ENCODE assay signal across 8 cellular contexts in genomic region chr10:133394064-133394663, GRCh38. TPM values are rescaled to one million over a fixed set of nuclear protein-coding genes. Genes with fewer than 3 reads are reported as not detected.
DNase-seq lines count a peak whose midpoint lies in the region; ATAC-seq and TF ChIP-seq lines count a peak whose summit lies in the region.

Gene MTG1, plus strand, starts transcription at chr10:133394157. Its CDS starts 64 bp downstream, at chr10:133394221.

- H3K9me3 Mint-ChIP-seq in WTC11, result no peaks in the 10 kb centered on the region

- H3K4me3 Mint-ChIP-seq in WTC11, result peak within 1 kb of the TSS; percentile 96

- CTCF ChIA-PET in AG04450 (lab: Charles Lee) (interaction anchor here (2.8 kb wide), 1 partner anchor 65 kb away, joined by 11 read pairs; no protein-coding TSS in a partner anchor), WTC11 (lab: Charles Lee) (interaction anchor here (0.6 to 1.7 kb wide), 2 partner anchors 65 to 86 kb away, joined by 3 to 11 read pairs; no protein-coding TSS in a partner anchor)

- H3K27me3 ChIP-seq in AG04450 (ENCODE audit: control insufficient read depth, insufficient read depth, low read length), result no peaks in the 10 kb centered on the region

- H3K27me3 Mint-ChIP-seq in WTC11 (ENCODE audit: low read depth), result no peaks in the 10 kb centered on the region; the same call in 1 of the 2 replicates

- H3K36me3 Mint-ChIP-seq in WTC11, result peaks cover 29% of the 10 kb centered on the region

- H3K27ac ChIP-seq in AG04450 (ENCODE audit: low read depth, low read length), result peak within 1 kb of the TSS; percentile 70

- peak; percentile 74 for ATAC-seq in GM18867 (IDR thresholded peaks at IDR 0.05; ENCODE audit: unreplicated experiment)
- ATAC-seq in HG03097 (IDR thresholded peaks at IDR 0.05; ENCODE audit: low FRiP score, unreplicated experiment), result peak; percentile 62
- ATAC-seq in WTC11, result peak; percentile 93

- no peak for TF ChIP-seq CTCF in AG04450 (IDR thresholded peaks at IDR 0.05; ENCODE audit: low read depth, low read length)
- TF ChIP-seq CTCF in WTC11 (IDR thresholded peaks at IDR 0.05), result no peak

- peaks cover 11% of the 10 kb centered on the region for H3K4me1 Mint-ChIP-seq in WTC11

- POLR2A ChIA-PET in AG04450 (lab: Yijun Ruan, JAX) (no interaction called here), WTC11 (lab: Charles Lee) (no interaction called here)

- peak within 1 kb of the TSS; percentile 86 for H3K4me3 ChIP-seq in AG04450 (ENCODE audit: low read depth, low read length)

- no peaks in the 10 kb centered on the region; the same call in 1 of the 2 replicates for H3K9me3 ChIP-seq in AG04450 (ENCODE audit: control insufficient read depth, insufficient read depth, low read length)

- peak; percentile 69 for DNase-seq in AG04450 (ENCODE audit: low read depth, low spot score)
- DNase-seq in NCI-H2196 treated with DMSO at 0.1 percent for 48 hours (lab: John Stamatoyannopoulos, UW; ENCODE audit: unreplicated experiment), result peak; percentile 67
- DNase-seq in WTC11 (ENCODE audit: low spot score), result peak; percentile 96
- peak; percentile 89 for DNase-seq in cerebellar cortex (ENCODE audit: low spot score)
- peak; percentile 96 for DNase-seq in islet precursor cell
- peak; percentile 88 to 95 (median 92) for DNase-seq in stimulated activated CD4-positive, alpha-beta T cell treated with anti-CD3 and anti-CD28 coated beads, Interleukin-12 subunit alpha, Interleukin-12 subunit beta, amount 100 ng/mL, for 48 hours (ENCODE audit: low read depth in 2 of 3, low spot score in 1 of 3)

- H3K27ac Mint-ChIP-seq in WTC11, result peak within 1 kb of the TSS; percentile 97

TF ChIP-seq in WTC11, 78 proteins besides CTCF, POLR2A, EP300 and RAD21 (continues in another document):
- TF ChIP-seq USF1 (CRISPR knock-in tag; IDR thresholded peaks at IDR 0.05), result peak; percentile 71; the same call in 1 of the 2 replicates
- TF ChIP-seq ZNF263 (CRISPR knock-in tag; IDR thresholded peaks at IDR 0.05; ENCODE audit: low read depth), result no peak
- TF ChIP-seq AFF4 (CRISPR knock-in tag; IDR thresholded peaks at IDR 0.05; ENCODE audit: borderline replicate concordance), result 0 out of 2 replicates have a peak, but pooled peaks have one; percentile 65
- TF ChIP-seq, protein P1, sequence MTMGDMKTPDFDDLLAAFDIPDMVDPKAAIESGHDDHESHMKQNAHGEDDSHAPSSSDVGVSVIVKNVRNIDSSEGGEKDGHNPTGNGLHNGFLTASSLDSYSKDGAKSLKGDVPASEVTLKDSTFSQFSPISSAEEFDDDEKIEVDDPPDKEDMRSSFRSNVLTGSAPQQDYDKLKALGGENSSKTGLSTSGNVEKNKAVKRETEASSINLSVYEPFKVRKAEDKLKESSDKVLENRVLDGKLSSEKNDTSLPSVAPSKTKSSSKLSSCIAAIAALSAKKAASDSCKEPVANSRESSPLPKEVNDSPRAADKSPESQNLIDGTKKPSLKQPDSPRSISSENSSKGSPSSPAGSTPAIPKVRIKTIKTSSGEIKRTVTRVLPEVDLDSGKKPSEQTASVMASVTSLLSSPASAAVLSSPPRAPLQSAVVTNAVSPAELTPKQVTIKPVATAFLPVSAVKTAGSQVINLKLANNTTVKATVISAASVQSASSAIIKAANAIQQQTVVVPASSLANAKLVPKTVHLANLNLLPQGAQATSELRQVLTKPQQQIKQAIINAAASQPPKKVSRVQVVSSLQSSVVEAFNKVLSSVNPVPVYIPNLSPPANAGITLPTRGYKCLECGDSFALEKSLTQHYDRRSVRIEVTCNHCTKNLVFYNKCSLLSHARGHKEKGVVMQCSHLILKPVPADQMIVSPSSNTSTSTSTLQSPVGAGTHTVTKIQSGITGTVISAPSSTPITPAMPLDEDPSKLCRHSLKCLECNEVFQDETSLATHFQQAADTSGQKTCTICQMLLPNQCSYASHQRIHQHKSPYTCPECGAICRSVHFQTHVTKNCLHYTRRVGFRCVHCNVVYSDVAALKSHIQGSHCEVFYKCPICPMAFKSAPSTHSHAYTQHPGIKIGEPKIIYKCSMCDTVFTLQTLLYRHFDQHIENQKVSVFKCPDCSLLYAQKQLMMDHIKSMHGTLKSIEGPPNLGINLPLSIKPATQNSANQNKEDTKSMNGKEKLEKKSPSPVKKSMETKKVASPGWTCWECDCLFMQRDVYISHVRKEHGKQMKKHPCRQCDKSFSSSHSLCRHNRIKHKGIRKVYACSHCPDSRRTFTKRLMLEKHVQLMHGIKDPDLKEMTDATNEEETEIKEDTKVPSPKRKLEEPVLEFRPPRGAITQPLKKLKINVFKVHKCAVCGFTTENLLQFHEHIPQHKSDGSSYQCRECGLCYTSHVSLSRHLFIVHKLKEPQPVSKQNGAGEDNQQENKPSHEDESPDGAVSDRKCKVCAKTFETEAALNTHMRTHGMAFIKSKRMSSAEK (CRISPR knock-in tag; IDR thresholded peaks at IDR 0.05; ENCODE audit: borderline replicate concordance), result no peak
- no peak for TF ChIP-seq SMAD3 (CRISPR knock-in tag; IDR thresholded peaks at IDR 0.05; ENCODE audit: borderline replicate concordance)
- no peak for TF ChIP-seq CBFB (CRISPR knock-in tag; IDR thresholded peaks at IDR 0.05; ENCODE audit: low read depth)
- TF ChIP-seq, protein P2, sequence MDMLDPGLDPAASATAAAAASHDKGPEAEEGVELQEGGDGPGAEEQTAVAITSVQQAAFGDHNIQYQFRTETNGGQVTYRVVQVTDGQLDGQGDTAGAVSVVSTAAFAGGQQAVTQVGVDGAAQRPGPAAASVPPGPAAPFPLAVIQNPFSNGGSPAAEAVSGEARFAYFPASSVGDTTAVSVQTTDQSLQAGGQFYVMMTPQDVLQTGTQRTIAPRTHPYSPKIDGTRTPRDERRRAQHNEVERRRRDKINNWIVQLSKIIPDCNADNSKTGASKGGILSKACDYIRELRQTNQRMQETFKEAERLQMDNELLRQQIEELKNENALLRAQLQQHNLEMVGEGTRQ (CRISPR knock-in tag; IDR thresholded peaks at IDR 0.05), result peak; percentile 77
- TF ChIP-seq TEAD4 (CRISPR knock-in tag; IDR thresholded peaks at IDR 0.05), result 0 out of 2 replicates have a peak, but pooled peaks have one; percentile 29
- TF ChIP-seq ZMAT4 (CRISPR knock-in tag; IDR thresholded peaks at IDR 0.05), result no peak
- TF ChIP-seq TCF7 (CRISPR knock-in tag; IDR thresholded peaks at IDR 0.05; ENCODE audit: low read depth), result no peak
- peak; percentile 70 for TF ChIP-seq NR2C2 (CRISPR knock-in tag; IDR thresholded peaks at IDR 0.05)
- TF ChIP-seq ATF1 (CRISPR knock-in tag; IDR thresholded peaks at IDR 0.05), result peak; percentile 54; the same call in 1 of the 2 replicates
- TF ChIP-seq NFE2L1 (CRISPR knock-in tag; IDR thresholded peaks at IDR 0.05), result no peak
- TF ChIP-seq ZNF232 (CRISPR knock-in tag; IDR thresholded peaks at IDR 0.05), result no peak

RNA-seq across cellular contexts. Expression of gene MTG1, which starts in this region (rescaled TPM):
- 36.1 and 40.2 TPM in 2 replicates for polyA plus RNA-seq in AG04450 (2011; rRNA removed)
- polyA minus RNA-seq in AG04450 (2011; rRNA and poly(A)+ RNA removed), result 34.9 and 45.7 TPM in 2 replicates
- total RNA-seq in WTC11 (2021), result 51.8 to 63.0 TPM (median 53.0 TPM) in 3 replicates

Comparison
In these comparisons a context has a peak if more than half of its experiments do, and no peak if none do; other contexts are left out.
1. Peak in every context shown above with its lines: DNase-seq, ATAC-seq, H3K4me3 ChIP-seq and H3K27ac ChIP-seq.